Comparison of ENCODE assay signal across 1 cellular context in the genomic region with DNA sequence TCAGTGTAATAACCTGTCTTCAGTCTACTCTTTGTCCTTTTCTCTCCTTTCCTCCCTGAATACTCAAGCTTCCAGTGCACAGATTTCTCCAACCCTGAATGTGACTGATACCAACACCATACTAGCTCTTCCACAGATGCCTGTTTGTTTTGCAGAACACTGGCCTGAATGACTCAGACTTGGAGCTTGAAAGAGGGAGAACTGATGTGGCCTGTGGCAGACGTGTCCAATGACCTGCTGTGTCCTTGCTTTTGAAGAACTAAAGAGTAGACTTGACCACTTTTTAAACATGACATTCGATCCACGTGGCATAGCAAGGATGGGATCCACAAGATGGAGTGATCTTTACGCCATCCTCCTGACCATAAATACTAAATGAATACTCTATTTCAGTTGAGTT.
TF ChIP-seq lines count a peak whose summit lies in the region.

No MANE protein-coding gene starts in this region.

TF ChIP-seq in HCT116, 20 proteins besides CTCF, POLR2A, EP300 and RAD21 (continued from another document):
- TF ChIP-seq, protein P1, sequence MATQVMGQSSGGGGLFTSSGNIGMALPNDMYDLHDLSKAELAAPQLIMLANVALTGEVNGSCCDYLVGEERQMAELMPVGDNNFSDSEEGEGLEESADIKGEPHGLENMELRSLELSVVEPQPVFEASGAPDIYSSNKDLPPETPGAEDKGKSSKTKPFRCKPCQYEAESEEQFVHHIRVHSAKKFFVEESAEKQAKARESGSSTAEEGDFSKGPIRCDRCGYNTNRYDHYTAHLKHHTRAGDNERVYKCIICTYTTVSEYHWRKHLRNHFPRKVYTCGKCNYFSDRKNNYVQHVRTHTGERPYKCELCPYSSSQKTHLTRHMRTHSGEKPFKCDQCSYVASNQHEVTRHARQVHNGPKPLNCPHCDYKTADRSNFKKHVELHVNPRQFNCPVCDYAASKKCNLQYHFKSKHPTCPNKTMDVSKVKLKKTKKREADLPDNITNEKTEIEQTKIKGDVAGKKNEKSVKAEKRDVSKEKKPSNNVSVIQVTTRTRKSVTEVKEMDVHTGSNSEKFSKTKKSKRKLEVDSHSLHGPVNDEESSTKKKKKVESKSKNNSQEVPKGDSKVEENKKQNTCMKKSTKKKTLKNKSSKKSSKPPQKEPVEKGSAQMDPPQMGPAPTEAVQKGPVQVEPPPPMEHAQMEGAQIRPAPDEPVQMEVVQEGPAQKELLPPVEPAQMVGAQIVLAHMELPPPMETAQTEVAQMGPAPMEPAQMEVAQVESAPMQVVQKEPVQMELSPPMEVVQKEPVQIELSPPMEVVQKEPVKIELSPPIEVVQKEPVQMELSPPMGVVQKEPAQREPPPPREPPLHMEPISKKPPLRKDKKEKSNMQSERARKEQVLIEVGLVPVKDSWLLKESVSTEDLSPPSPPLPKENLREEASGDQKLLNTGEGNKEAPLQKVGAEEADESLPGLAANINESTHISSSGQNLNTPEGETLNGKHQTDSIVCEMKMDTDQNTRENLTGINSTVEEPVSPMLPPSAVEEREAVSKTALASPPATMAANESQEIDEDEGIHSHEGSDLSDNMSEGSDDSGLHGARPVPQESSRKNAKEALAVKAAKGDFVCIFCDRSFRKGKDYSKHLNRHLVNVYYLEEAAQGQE (IDR thresholded peaks at IDR 0.05; ENCODE audit: low read depth): no peak
- TF ChIP-seq TCF7L2 (IDR thresholded peaks at IDR 0.05; ENCODE audit: borderline replicate concordance, extremely low read depth, insufficient read depth, insufficient read length): no peak
- TF ChIP-seq CBX3 (IDR thresholded peaks at IDR 0.05; ENCODE audit: low read depth): no peak
- no peak for TF ChIP-seq SRF (IDR thresholded peaks at IDR 0.05; ENCODE audit: low read depth)
- no peak for TF ChIP-seq JUND (IDR thresholded peaks at IDR 0.05)
- no peak for TF ChIP-seq ZFX (IDR thresholded peaks at IDR 0.05)
- TF ChIP-seq SIN3A (IDR thresholded peaks at IDR 0.05; ENCODE audit: low read depth): no peak
